9 cellular contexts compared by ENCODE assay signal in the genomic region with DNA sequence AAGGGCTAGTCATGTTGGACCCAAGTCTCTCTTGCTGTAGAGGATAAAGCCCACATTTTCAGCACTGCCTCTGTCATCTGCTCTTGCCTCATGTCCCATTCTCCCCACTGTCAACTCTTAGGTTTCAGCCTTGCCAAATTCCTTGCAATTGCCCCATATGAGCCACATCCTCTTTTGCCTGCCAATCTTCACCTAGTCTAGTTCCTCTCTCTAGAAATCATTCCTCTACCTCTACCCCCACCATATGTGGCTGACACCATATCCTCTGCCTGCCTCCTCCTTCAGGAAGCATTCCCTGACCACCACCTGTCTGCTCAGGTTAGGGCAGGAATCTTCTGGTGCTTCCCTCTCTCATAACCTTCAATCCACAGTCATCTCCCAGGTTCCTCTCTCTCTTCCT. TPM values are rescaled to one million over a fixed set of nuclear protein-coding genes. Genes with fewer than 3 reads are reported as not detected.
DNase-seq lines count a peak whose midpoint lies in the region; TF ChIP-seq lines count a peak whose summit lies in the region.
"Had no signal": no experiment of that assay in that cellular context is flagged by ENCODE, and none has a peak within 500 bp of the region (broad histone marks: within the 10 kb centered on the region; RNA-seq: fewer than 3 reads in every experiment).

No MANE protein-coding gene starts in this region.

- H3K27me3 ChIP-seq in stomach (no peaks in the 10 kb centered on the region), ovary (no peaks in the 10 kb centered on the region)

- peaks cover 51% of the 10 kb centered on the region for H3K4me1 Mint-ChIP-seq in activated T-cell treated with anti-CD3 and anti-CD28 coated beads, Interleukin-2, amount 50 U/mL, for 24 hours (ENCODE audit: low read depth)

- no peak for DNase-seq in activated T-cell treated with anti-CD3 and anti-CD28 coated beads, Interleukin-2, amount 50 U/mL, for 24 hours
- no peak for DNase-seq in activated T-cell treated with anti-CD3 and anti-CD28 coated beads for 4 hours
- DNase-seq in SKM-1 (lab: John Stamatoyannopoulos, UW; ENCODE audit: unreplicated experiment) = peak; percentile 99
- DNase-seq in fibroblast of pulmonary artery (ENCODE audit: low read depth) = peak; percentile 65
- no peak for DNase-seq in stomach
- no peak for DNase-seq in NCI-H345 treated with DMSO at 0.1 percent for 48 hours (lab: John Stamatoyannopoulos, UW; ENCODE audit: unreplicated experiment)
- no peak for DNase-seq in ovary
- no peak for DNase-seq in cerebellar cortex (ENCODE audit: low spot score)
- DNase-seq: NCI-H1092 had no signal

- peaks cover 26% of the 10 kb centered on the region for H3K36me3 Mint-ChIP-seq in activated T-cell treated with anti-CD3 and anti-CD28 coated beads, Interleukin-2, amount 50 U/mL, for 24 hours (ENCODE audit: low read depth)

- H3K4me3 ChIP-seq in fibroblast of pulmonary artery (replicated peaks; ENCODE audit: low read depth, low read length) (no peak overlapping the region), stomach (no peak overlapping the region), ovary (no peak overlapping the region)

- no peaks in the 10 kb centered on the region for H3K27me3 Mint-ChIP-seq in activated T-cell treated with anti-CD3 and anti-CD28 coated beads, Interleukin-2, amount 50 U/mL, for 24 hours

- no peak overlapping the region for H3K4me3 Mint-ChIP-seq in activated T-cell treated with anti-CD3 and anti-CD28 coated beads, Interleukin-2, amount 50 U/mL, for 24 hours

- H3K9me3 ChIP-seq in stomach (no peaks in the 10 kb centered on the region), ovary (no peaks in the 10 kb centered on the region)

- TF ChIP-seq CTCF in fibroblast of pulmonary artery (IDR thresholded peaks at IDR 0.05; ENCODE audit: low read length, missing control alignments) (no peak), stomach (IDR thresholded peaks at IDR 0.05) (no peak), ovary (IDR thresholded peaks at IDR 0.05) (no peak)

- peaks cover 56 to 100% (median 75%) of the 10 kb centered on the region in 4 donors for H3K4me1 ChIP-seq in stomach
- H3K4me1 ChIP-seq in ovary (ENCODE audit: insufficient read depth) = peaks cover 19% of the 10 kb centered on the region

- TF ChIP-seq POLR2A in stomach (IDR thresholded peaks at IDR 0.05) (no peak), ovary (IDR thresholded peaks at IDR 0.05) (no peak)

- peak overlapping the region; percentile 31 for H3K27ac Mint-ChIP-seq in activated T-cell treated with anti-CD3 and anti-CD28 coated beads, Interleukin-2, amount 50 U/mL, for 24 hours

- peaks cover 0 to 35% (median 16%) of the 10 kb centered on the region in 4 donors for H3K36me3 ChIP-seq in stomach
- no peaks in the 10 kb centered on the region for H3K36me3 ChIP-seq in ovary

- H3K27ac ChIP-seq in stomach = peak overlapping the region; percentile 28 to 89 (median 74)
- H3K27ac ChIP-seq in ovary = no peak overlapping the region

- TF ChIP-seq EP300 in stomach (IDR thresholded peaks at IDR 0.05) (no peak), ovary (IDR thresholded peaks at IDR 0.05) (no peak)

- no peaks in the 10 kb centered on the region for H3K9me3 Mint-ChIP-seq in activated T-cell treated with anti-CD3 and anti-CD28 coated beads, Interleukin-2, amount 50 U/mL, for 24 hours

- intact Hi-C loops in stomach (cut with DNase I; ENCODE audit: low total_unique reads) (no loop called here), ovary (cut with DNase I) (no loop called here)

RNA-seq across cellular contexts. Expression of gene SLC9A1, which starts 38.2 kb away (rescaled TPM):
- 100 to 1,000 TPM in 1 of 5 donors, 10 to 100 TPM in 4; 25.7 to 132 (median 42.0) TPM for total RNA-seq in stomach
- 10 to 100 TPM; 16.3 to 27.6 (median 19.2) TPM for polyA plus RNA-seq in stomach
- 10 to 100 TPM in 5 of 7 donors, 1 to 10 TPM in 2; 8.6 to 33.7 (median 14.8) TPM for total RNA-seq in ovary
- polyA plus RNA-seq in ovary = 10 to 100 TPM; 10.6 to 22.0 TPM

Comparison
In these comparisons a context has a peak if more than half of its experiments do, and no peak if none do; other contexts are left out.
1. DNase-seq: peak in SKM-1 (single experiment) and fibroblast of pulmonary artery (single experiment); none in activated T-cell treated with anti-CD3 and anti-CD28 coated beads, Interleukin-2, amount 50 U/mL, for 24 hours (single experiment), activated T-cell treated with anti-CD3 and anti-CD28 coated beads for 4 hours (single experiment), stomach (single experiment), NCI-H345 treated with DMSO at 0.1 percent for 48 hours (single experiment), ovary (0 of 5) and cerebellar cortex (single experiment).
2. H3K27ac ChIP-seq: peak in stomach (5 of 5); none in ovary (0 of 2).